Comparison of ENCODE assay signal across 18 cellular contexts in genomic region chr16:78743556-78743955, GRCh38.
DNase-seq lines count a peak whose midpoint lies in the region; ATAC-seq and TF ChIP-seq lines count a peak whose summit lies in the region.
"Had no signal": no experiment of that assay in that cellular context is flagged by ENCODE, and none has a peak within 500 bp of the region (broad histone marks: within the 10 kb centered on the region; RNA-seq: fewer than 3 reads in every experiment).

No MANE protein-coding gene starts in this region.

- DNase-seq in CD8-positive, alpha-beta T cell = no peak
- DNase-seq in MM.1S (no peak), NCI-H187 treated with DMSO at 0.1 percent for 48 hours (lab: John Stamatoyannopoulos, UW) (no peak), KG1 (lab: John Stamatoyannopoulos, UW) (no peak)
- DNase-seq in activated T-helper 2 cell treated with anti-CD3 and anti-CD28 coated beads, Interferon-gamma antibody, Interleukin-2, Interleukin-4, amounts not matched to agents 10 μg/mL and 5 μg/mL and 100 μg/mL, durations not matched to agents 14 hours and 24 hours and 36 hours (ENCODE audit: low spot score) = no peak
- no peak for DNase-seq in naive thymus-derived CD8-positive, alpha-beta T cell
- DNase-seq: anterior cingulate cortex; cerebellar nuclear complex; effector CD8-positive, alpha-beta T cell; glutamatergic neuron; HCEC 1CT; NCI-H1092 treated with DMSO at 0.1 percent for 48 hours; NCI-H526; PC-9; posterior cingulate gyrus; testis had no signal

- H3K36me3 ChIP-seq in CD8-positive, alpha-beta T cell (ENCODE audit: insufficient read depth, low read length) = no peaks in the 10 kb centered on the region
- H3K36me3 ChIP-seq in MM.1S (replicated peaks; ENCODE audit: insufficient read depth, low read length) = no peaks in the 10 kb centered on the region
- H3K36me3 ChIP-seq: SJSA1 had no signal

- no peaks in the 10 kb centered on the region for H3K9me2 ChIP-seq in MM.1S (replicated peaks; ENCODE audit: insufficient read depth, low read length)

- no peaks in the 10 kb centered on the region for H3K36me3 Mint-ChIP-seq in CD8-positive, alpha-beta T cell
- peaks cover 2% of the 10 kb centered on the region for H3K36me3 Mint-ChIP-seq in activated T-helper 2 cell treated with anti-CD3 and anti-CD28 coated beads, Interferon-gamma antibody, Interleukin-2, Interleukin-4, amounts not matched to agents 10 μg/mL and 5 μg/mL and 100 μg/mL, durations not matched to agents 14 hours and 24 hours and 36 hours (ENCODE audit: low read depth)
- peaks cover 0 to 6% (median 0%) of the 10 kb centered on the region in 3 donors for H3K36me3 Mint-ChIP-seq in naive thymus-derived CD8-positive, alpha-beta T cell

- ATAC-seq in CD8-positive, alpha-beta T cell = no peak
- ATAC-seq in naive thymus-derived CD8-positive, alpha-beta T cell = no peak
- ATAC-seq in HG02884 (IDR thresholded peaks at IDR 0.05; ENCODE audit: unreplicated experiment) = no peak

- H3F3A ChIP-seq in MM.1S (ENCODE audit: insufficient read depth, low read length) = peaks cover 92% of the 10 kb centered on the region

- peaks cover 3% of the 10 kb centered on the region for H3K9me3 Mint-ChIP-seq in CD8-positive, alpha-beta T cell
- peaks cover 5% of the 10 kb centered on the region for H3K9me3 Mint-ChIP-seq in activated T-helper 2 cell treated with anti-CD3 and anti-CD28 coated beads, Interferon-gamma antibody, Interleukin-2, Interleukin-4, amounts not matched to agents 10 μg/mL and 5 μg/mL and 100 μg/mL, durations not matched to agents 14 hours and 24 hours and 36 hours
- H3K9me3 Mint-ChIP-seq in naive thymus-derived CD8-positive, alpha-beta T cell = peaks cover 0 to 5% (median 0%) of the 10 kb centered on the region in 9 donors

- POLR2A ChIA-PET in CD8-positive, alpha-beta T cell (lab: Charles Lee) = no interaction called here
- POLR2A ChIA-PET in naive thymus-derived CD8-positive, alpha-beta T cell (lab: Charles Lee) = interaction anchor here (0.6 kb wide), 1 partner anchor 38 kb away, joined by 3 read pairs; no protein-coding TSS in a partner anchor

- peaks cover 21% of the 10 kb centered on the region for H3K4me1 ChIP-seq in CD8-positive, alpha-beta T cell (ENCODE audit: insufficient read depth, low read length)
- peaks cover 71% of the 10 kb centered on the region for H3K4me1 ChIP-seq in MM.1S (ENCODE audit: low read length)
- H3K4me1 ChIP-seq: testis had no signal

- H3K4me2 ChIP-seq in MM.1S (ENCODE audit: low read depth, low read length) = peak overlapping the region; percentile 28
- H3K4me2 ChIP-seq: PC-9 had no signal

- no peak overlapping the region; the same call in 1 of the 2 replicates for H3K9ac ChIP-seq in MM.1S (ENCODE audit: low read length)

- peak overlapping the region; percentile 78 for H3K4me3 Mint-ChIP-seq in CD8-positive, alpha-beta T cell
- no peak overlapping the region for H3K4me3 Mint-ChIP-seq in activated T-helper 2 cell treated with anti-CD3 and anti-CD28 coated beads, Interferon-gamma antibody, Interleukin-2, Interleukin-4, amounts not matched to agents 10 μg/mL and 5 μg/mL and 100 μg/mL, durations not matched to agents 14 hours and 24 hours and 36 hours (ENCODE audit: low read depth)
- H3K4me3 Mint-ChIP-seq in naive thymus-derived CD8-positive, alpha-beta T cell = peak overlapping the region in 5 of 10 donors; percentile 63 to 79 (median 79)

- peak overlapping the region; percentile 97 for H3K27ac Mint-ChIP-seq in CD8-positive, alpha-beta T cell
- H3K27ac Mint-ChIP-seq in activated T-helper 2 cell treated with anti-CD3 and anti-CD28 coated beads, Interferon-gamma antibody, Interleukin-2, Interleukin-4, amounts not matched to agents 10 μg/mL and 5 μg/mL and 100 μg/mL, durations not matched to agents 14 hours and 24 hours and 36 hours = peak overlapping the region; percentile 86
- H3K27ac Mint-ChIP-seq in naive thymus-derived CD8-positive, alpha-beta T cell = peak overlapping the region; percentile 69 to 97 (median 92)

- peaks cover 100% of the 10 kb centered on the region for H3K79me2 ChIP-seq in MM.1S (ENCODE audit: low read length)

- no peak overlapping the region for H2AFZ ChIP-seq in MM.1S (ENCODE audit: low read length)
- H2AFZ ChIP-seq: PC-9 had no signal

- no peak for TF ChIP-seq CTCF in CD8-positive, alpha-beta T cell (IDR thresholded peaks at IDR 0.05)
- TF ChIP-seq CTCF in MM.1S (IDR thresholded peaks at IDR 0.05; ENCODE audit: low read length) = no peak

- H3K27ac ChIP-seq in CD8-positive, alpha-beta T cell (ENCODE audit: low read depth, low read length) = peak overlapping the region; percentile 66
- H3K27ac ChIP-seq in MM.1S (ENCODE audit: low read length) = peak overlapping the region; percentile 78; the same call in 1 of the 2 replicates
- H3K27ac ChIP-seq: PC-9, testis had no signal

- H4K20me1 ChIP-seq in MM.1S (ENCODE audit: insufficient read depth, low read length) = peaks cover 95% of the 10 kb centered on the region

- no peaks in the 10 kb centered on the region for H3K9me3 ChIP-seq in CD8-positive, alpha-beta T cell (ENCODE audit: low read length)
- H3K9me3 ChIP-seq in MM.1S (replicated peaks; ENCODE audit: insufficient read depth, low read length) = no peaks in the 10 kb centered on the region
- H3K9me3 ChIP-seq: SJSA1, testis had no signal

- CTCF ChIA-PET in CD8-positive, alpha-beta T cell (lab: Charles Lee) = interaction anchor here (1.3 kb wide), 1 partner anchor 9 kb away, joined by 3 read pairs; no protein-coding TSS in a partner anchor

- no peak overlapping the region for H3K4me3 ChIP-seq in CD8-positive, alpha-beta T cell (ENCODE audit: low read depth, low read length)
- no peak overlapping the region for H3K4me3 ChIP-seq in MM.1S (ENCODE audit: low read length)
- H3K4me3 ChIP-seq: PC-9, testis had no signal

- peaks cover 39% of the 10 kb centered on the region for H3K4me1 Mint-ChIP-seq in CD8-positive, alpha-beta T cell (ENCODE audit: low read depth)
- peaks cover 17% of the 10 kb centered on the region for H3K4me1 Mint-ChIP-seq in activated T-helper 2 cell treated with anti-CD3 and anti-CD28 coated beads, Interferon-gamma antibody, Interleukin-2, Interleukin-4, amounts not matched to agents 10 μg/mL and 5 μg/mL and 100 μg/mL, durations not matched to agents 14 hours and 24 hours and 36 hours (ENCODE audit: low read depth)
- H3K4me1 Mint-ChIP-seq in naive thymus-derived CD8-positive, alpha-beta T cell = peaks cover 8 to 40% (median 32%) of the 10 kb centered on the region in 4 donors

- intact Hi-C loops in CD8-positive, alpha-beta T cell (cut with DNase I, micrococcal nuclease) = loop anchor here (2.0 to 10.0 kb wide), 4 partner anchors 36 to 1551 kb away; partner anchors contain the start of genes MAF (in 1 of the 2) and MON1B (in 1 of the 2)
- intact Hi-C loops in activated T-helper 2 cell treated with anti-CD3 and anti-CD28 coated beads, Interferon-gamma antibody, Interleukin-2, Interleukin-4, amounts not matched to agents 10 μg/mL and 5 μg/mL and 100 μg/mL, durations not matched to agents 14 hours and 24 hours and 36 hours (cut with micrococcal nuclease) = loop anchor here (2.0 kb wide), 1 partner anchor 35 kb away; no protein-coding TSS in a partner anchor

- no peaks in the 10 kb centered on the region for H3K27me3 Mint-ChIP-seq in CD8-positive, alpha-beta T cell (ENCODE audit: low read depth)
- peaks cover 9% of the 10 kb centered on the region for H3K27me3 Mint-ChIP-seq in activated T-helper 2 cell treated with anti-CD3 and anti-CD28 coated beads, Interferon-gamma antibody, Interleukin-2, Interleukin-4, amounts not matched to agents 10 μg/mL and 5 μg/mL and 100 μg/mL, durations not matched to agents 14 hours and 24 hours and 36 hours (ENCODE audit: low read depth)
- no peaks in the 10 kb centered on the region for H3K27me3 Mint-ChIP-seq in naive thymus-derived CD8-positive, alpha-beta T cell

- H3K27me3 ChIP-seq in CD8-positive, alpha-beta T cell (ENCODE audit: insufficient read depth, low read length) = no peaks in the 10 kb centered on the region
- no peaks in the 10 kb centered on the region for H3K27me3 ChIP-seq in MM.1S (replicated peaks; ENCODE audit: insufficient read depth, low read length)
- H3K27me3 ChIP-seq: SJSA1, testis had no signal
